Comparison of ENCODE assay signal across 1 cellular context in genomic region chr4:168699224-168699878, GRCh38.
TF ChIP-seq lines count a peak whose summit lies in the region.

No MANE protein-coding gene starts in this region.

TF ChIP-seq in HepG2, 621 proteins besides CTCF, POLR2A, EP300 and RAD21 (continued from another document and continues in another):
- TF ChIP-seq ZNF142 (CRISPR knock-in tag; IDR thresholded peaks at IDR 0.05) (no peak), ZNF749 (CRISPR knock-in tag; IDR thresholded peaks at IDR 0.05; ENCODE audit: borderline replicate concordance) (no peak), FOSL1 (CRISPR knock-in tag; IDR thresholded peaks at IDR 0.05; ENCODE audit: borderline replicate concordance) (no peak), CREB3 (CRISPR knock-in tag; IDR thresholded peaks at IDR 0.05) (no peak), ZNF557 (CRISPR knock-in tag; IDR thresholded peaks at IDR 0.05) (no peak), ZNF580 (CRISPR knock-in tag; IDR thresholded peaks at IDR 0.05; ENCODE audit: borderline replicate concordance, low read depth) (no peak), CREB1 (IDR thresholded peaks at IDR 0.05) (no peak), CREB1 (CRISPR knock-in tag; IDR thresholded peaks at IDR 0.05) (no peak), CENPT (CRISPR knock-in tag; IDR thresholded peaks at IDR 0.05; ENCODE audit: low read depth) (no peak), KLF9 (CRISPR knock-in tag; IDR thresholded peaks at IDR 0.05; ENCODE audit: low read depth) (no peak), ZNF501 (CRISPR knock-in tag; IDR thresholded peaks at IDR 0.05) (no peak), PTBP1 (IDR thresholded peaks at IDR 0.05; ENCODE audit: low read depth, low read length, poor library complexity, severe bottlenecking) (no peak), SP1 (IDR thresholded peaks at IDR 0.05) (no peak), SP1 (CRISPR knock-in tag; IDR thresholded peaks at IDR 0.05) (no peak), ZNF589 (CRISPR knock-in tag; conservative IDR thresholded peaks at IDR 0.05) (no peak), SALL1 (CRISPR knock-in tag; IDR thresholded peaks at IDR 0.05) (peak; percentile 60), HNRNPH1 (optimal IDR thresholded peaks at IDR 0.05; ENCODE audit: low read depth, low read length) (no peak), ZNF333 (CRISPR knock-in tag; IDR thresholded peaks at IDR 0.05; ENCODE audit: borderline replicate concordance) (no peak), NAIF1 (CRISPR knock-in tag; IDR thresholded peaks at IDR 0.05; ENCODE audit: borderline replicate concordance) (no peak), ZNF646 (CRISPR knock-in tag; IDR thresholded peaks at IDR 0.05) (no peak), ZNF446 (CRISPR knock-in tag; IDR thresholded peaks at IDR 0.05) (no peak), GPBP1L1 (CRISPR knock-in tag; IDR thresholded peaks at IDR 0.05) (no peak), NR0B2 (CRISPR knock-in tag; IDR thresholded peaks at IDR 0.05) (no peak), ZNF34 (CRISPR knock-in tag; IDR thresholded peaks at IDR 0.05; ENCODE audit: borderline replicate concordance) (no peak), ZNF510 (CRISPR knock-in tag; IDR thresholded peaks at IDR 0.05; ENCODE audit: low read depth) (no peak), RXRA (CRISPR knock-in tag; IDR thresholded peaks at IDR 0.05) (peak; percentile 21; the same call in 1 of the 2 replicates), ZNF784 (CRISPR knock-in tag; IDR thresholded peaks at IDR 0.05; ENCODE audit: borderline replicate concordance) (no peak), SAP130 (CRISPR knock-in tag; IDR thresholded peaks at IDR 0.05; ENCODE audit: low read depth) (no peak), ZGPAT (CRISPR knock-in tag; IDR thresholded peaks at IDR 0.05) (peak; percentile 49; the same call in 1 of the 2 replicates), RXRB (CRISPR knock-in tag; IDR thresholded peaks at IDR 0.05; ENCODE audit: borderline replicate concordance) (peak; percentile 76), NFKBIZ (CRISPR knock-in tag; IDR thresholded peaks at IDR 0.05) (no peak), DR1 (CRISPR knock-in tag; IDR thresholded peaks at IDR 0.05) (no peak), KDM5B (CRISPR knock-in tag; IDR thresholded peaks at IDR 0.05; ENCODE audit: borderline replicate concordance) (no peak), CBFB (CRISPR knock-in tag; IDR thresholded peaks at IDR 0.05) (no peak), SMAD1 (CRISPR knock-in tag; IDR thresholded peaks at IDR 0.05; ENCODE audit: borderline replicate concordance, low read depth) (no peak), ZBTB39 (CRISPR knock-in tag; IDR thresholded peaks at IDR 0.05) (no peak), SATB2 (CRISPR knock-in tag; IDR thresholded peaks at IDR 0.05) (no peak), HNRNPUL1 (IDR thresholded peaks at IDR 0.05; ENCODE audit: low read depth, low read length) (no peak), HMG20A (CRISPR knock-in tag; IDR thresholded peaks at IDR 0.05; ENCODE audit: borderline replicate concordance) (peak; percentile 32; the same call in 1 of the 2 replicates), TSC22D2 (CRISPR knock-in tag; IDR thresholded peaks at IDR 0.05; ENCODE audit: borderline replicate concordance) (no peak), ZNF276 (CRISPR knock-in tag; IDR thresholded peaks at IDR 0.05; ENCODE audit: low read depth) (no peak)
